Comparison of ENCODE assay signal across 11 cellular contexts in genomic region chrX:108139303-108139702, GRCh38. TPM values are rescaled to one million over a fixed set of nuclear protein-coding genes. Genes with fewer than 3 reads are reported as not detected.
A peak's percentile ranks its signal among the peaks of the same experiment; 100 is the strongest.
DNase-seq lines count a peak whose midpoint lies in the region; ATAC-seq and TF ChIP-seq lines count a peak whose summit lies in the region.
"Had no signal": no experiment of that assay in that cellular context is flagged by ENCODE, and none has a peak within 500 bp of the region (broad histone marks: within the 10 kb centered on the region; RNA-seq: fewer than 3 reads in every experiment).

No MANE protein-coding gene starts in this region.

- H3K27ac ChIP-seq in brain microvascular endothelial cell (no peak overlapping the region), lower lobe of right lung (no peak overlapping the region)
- H3K27ac ChIP-seq: thyroid gland had no signal

- no peak overlapping the region for H3K4me3 ChIP-seq in brain microvascular endothelial cell (ENCODE audit: low read depth, low read length)
- H3K4me3 ChIP-seq in lower lobe of right lung: no peak overlapping the region
- H3K4me3 ChIP-seq: thyroid gland had no signal

- H3K36me3 ChIP-seq in brain microvascular endothelial cell (replicated peaks) (no peaks in the 10 kb centered on the region), lower lobe of right lung (peaks cover 34% of the 10 kb centered on the region)
- H3K36me3 ChIP-seq: thyroid gland had no signal

- H3K36me3 Mint-ChIP-seq in activated naive CD4-positive, alpha-beta T cell treated with anti-CD3 and anti-CD28 coated beads, Interleukin-2, amount 10 ng/mL, durations not matched to agents 7 days and 5 days: peaks cover 19% of the 10 kb centered on the region
- peaks cover 16% of the 10 kb centered on the region for H3K36me3 Mint-ChIP-seq in activated CD4-positive, alpha-beta memory T cell treated with anti-CD3 and anti-CD28 coated beads for 36 hours

- ATAC-seq in lower lobe of right lung (no peak), GM21447 (IDR thresholded peaks at IDR 0.05; ENCODE audit: unreplicated experiment) (no peak)

- TF ChIP-seq CTCF in brain microvascular endothelial cell (IDR thresholded peaks at IDR 0.05; ENCODE audit: low read depth, low read length, missing control alignments): peak; percentile 65
- TF ChIP-seq CTCF in lower lobe of right lung (IDR thresholded peaks at IDR 0.05): peak; percentile 39

- H3K4me1 Mint-ChIP-seq in activated naive CD4-positive, alpha-beta T cell treated with anti-CD3 and anti-CD28 coated beads, Interleukin-2, amount 10 ng/mL, durations not matched to agents 7 days and 5 days: no peaks in the 10 kb centered on the region
- no peaks in the 10 kb centered on the region for H3K4me1 Mint-ChIP-seq in activated CD4-positive, alpha-beta memory T cell treated with anti-CD3 and anti-CD28 coated beads for 36 hours (ENCODE audit: low read depth)

- no peaks in the 10 kb centered on the region for H3K9me3 ChIP-seq in lower lobe of right lung
- H3K9me3 ChIP-seq: thyroid gland had no signal

- intact Hi-C loops in lower lobe of right lung (cut with DNase I): no loop called here
- intact Hi-C loops in activated CD4-positive, alpha-beta memory T cell treated with anti-CD3 and anti-CD28 coated beads for 36 hours (cut with micrococcal nuclease): no loop called here

- no peaks in the 10 kb centered on the region for H3K4me1 ChIP-seq in lower lobe of right lung
- H3K4me1 ChIP-seq: thyroid gland had no signal

- H3K4me3 Mint-ChIP-seq in activated naive CD4-positive, alpha-beta T cell treated with anti-CD3 and anti-CD28 coated beads, Interleukin-2, amount 10 ng/mL, durations not matched to agents 7 days and 5 days: no peak overlapping the region
- no peak overlapping the region for H3K4me3 Mint-ChIP-seq in activated CD4-positive, alpha-beta memory T cell treated with anti-CD3 and anti-CD28 coated beads for 36 hours

- in situ Hi-C loops in brain microvascular endothelial cell (cut with HindIII; ENCODE audit: low pct_ligation_motif_present, low sequenced_read_pairs): no loop called here

- H3K9me3 Mint-ChIP-seq in activated naive CD4-positive, alpha-beta T cell treated with anti-CD3 and anti-CD28 coated beads, Interleukin-2, amount 10 ng/mL, durations not matched to agents 7 days and 5 days: no peaks in the 10 kb centered on the region
- no peaks in the 10 kb centered on the region for H3K9me3 Mint-ChIP-seq in activated CD4-positive, alpha-beta memory T cell treated with anti-CD3 and anti-CD28 coated beads for 36 hours

- DNase-seq in ELR (ENCODE audit: low read depth) (peak; percentile 31), HuH-7 (ENCODE audit: low spot score) (peak; percentile 26), brain microvascular endothelial cell (no peak), lower lobe of right lung (no peak)
- no peak for DNase-seq in activated naive CD4-positive, alpha-beta T cell treated with anti-CD3 and anti-CD28 coated beads, Interleukin-2, amount 10 ng/mL, durations not matched to agents 7 days and 5 days
- no peak for DNase-seq in activated CD4-positive, alpha-beta memory T cell treated with anti-CD3 and anti-CD28 coated beads for 36 hours
- DNase-seq: activated CD4-positive, alpha-beta T cell treated with anti-CD3 and anti-CD28 coated beads for 4 hours; islet precursor cell; NCI-H2107; thyroid gland had no signal

- no peaks in the 10 kb centered on the region for H3K27me3 ChIP-seq in brain microvascular endothelial cell (replicated peaks)
- H3K27me3 ChIP-seq in lower lobe of right lung (ENCODE audit: low read depth): no peaks in the 10 kb centered on the region
- H3K27me3 ChIP-seq: thyroid gland had no signal

- H3K27ac Mint-ChIP-seq in activated naive CD4-positive, alpha-beta T cell treated with anti-CD3 and anti-CD28 coated beads, Interleukin-2, amount 10 ng/mL, durations not matched to agents 7 days and 5 days: no peak overlapping the region
- H3K27ac Mint-ChIP-seq in activated CD4-positive, alpha-beta memory T cell treated with anti-CD3 and anti-CD28 coated beads for 36 hours: no peak overlapping the region

- no peaks in the 10 kb centered on the region for H3K27me3 Mint-ChIP-seq in activated naive CD4-positive, alpha-beta T cell treated with anti-CD3 and anti-CD28 coated beads, Interleukin-2, amount 10 ng/mL, durations not matched to agents 7 days and 5 days
- no peaks in the 10 kb centered on the region for H3K27me3 Mint-ChIP-seq in activated CD4-positive, alpha-beta memory T cell treated with anti-CD3 and anti-CD28 coated beads for 36 hours

- POLR2A ChIA-PET in activated CD4-positive, alpha-beta memory T cell treated with anti-CD3 and anti-CD28 coated beads for 36 hours (lab: Charles Lee): no interaction called here

- CTCF ChIA-PET in activated naive CD4-positive, alpha-beta T cell treated with anti-CD3 and anti-CD28 coated beads, Interleukin-2, amount 10 ng/mL, durations not matched to agents 7 days and 5 days (lab: Charles Lee): interaction anchor here (1.0 to 2.5 kb wide), 3 partner anchors 11 to 69 kb away, joined by 3 to 10 read pairs (median 3); no protein-coding TSS in a partner anchor
- CTCF ChIA-PET in activated CD4-positive, alpha-beta memory T cell treated with anti-CD3 and anti-CD28 coated beads for 36 hours (lab: Charles Lee): interaction anchor here (0.9 to 1.0 kb wide), 2 partner anchors 17 to 137 kb away, joined by 3 read pairs; no protein-coding TSS in a partner anchor

RNA-seq across cellular contexts. Expression of gene ATG4A, which starts 47.7 kb away (rescaled TPM):
- 17.4 TPM for total RNA-seq in lower lobe of right lung
- total RNA-seq in activated CD4-positive, alpha-beta memory T cell treated with anti-CD3 and anti-CD28 coated beads for 36 hours: 1 to 10 TPM; 8.7 to 9.7 TPM

RNA-seq across cellular contexts. Expression of gene PSMD10, which starts 48.0 kb away (rescaled TPM):
- 39.2 TPM for total RNA-seq in lower lobe of right lung
- total RNA-seq in activated CD4-positive, alpha-beta memory T cell treated with anti-CD3 and anti-CD28 coated beads for 36 hours: 10 to 100 TPM; 52.6 to 63.5 TPM

Comparison
In these comparisons a context has a peak if more than half of its experiments do, and no peak if none do; other contexts are left out.
1. DNase-seq: peak in ELR (single experiment) and HuH-7 (single experiment); none in brain microvascular endothelial cell (single experiment), lower lobe of right lung (single experiment), activated naive CD4-positive, alpha-beta T cell treated with anti-CD3 and anti-CD28 coated beads, Interleukin-2, amount 10 ng/mL, durations not matched to agents 7 days and 5 days (single experiment) and activated CD4-positive, alpha-beta memory T cell treated with anti-CD3 and anti-CD28 coated beads for 36 hours (single experiment).